1 cellular context compared by ENCODE assay signal in genomic region chr17:7781467-7781866, GRCh38.
TF ChIP-seq lines count a peak whose summit lies in the region.

No MANE protein-coding gene starts in this region.

TF ChIP-seq in HepG2, 621 proteins besides CTCF, POLR2A, EP300 and RAD21:
- TF ChIP-seq ZNF121 (CRISPR knock-in tag; IDR thresholded peaks at IDR 0.05) (no peak), TAF1 (CRISPR knock-in tag; IDR thresholded peaks at IDR 0.05) (no peak), EZH2 (conservative IDR thresholded peaks at IDR 0.05; ENCODE audit: low read depth, low read length) (no peak), HHEX (CRISPR knock-in tag; IDR thresholded peaks at IDR 0.05) (peak; percentile 83), CBFB (CRISPR knock-in tag; IDR thresholded peaks at IDR 0.05) (0 out of 2 replicates have a peak, but pooled peaks have one; percentile 25), ZNF891 (CRISPR knock-in tag; IDR thresholded peaks at IDR 0.05) (no peak), GPBP1L1 (CRISPR knock-in tag; IDR thresholded peaks at IDR 0.05) (no peak), RARA (CRISPR knock-in tag; IDR thresholded peaks at IDR 0.05) (peak; percentile 37; the same call in 1 of the 2 replicates)
